Comparison of ENCODE assay signal across 11 cellular contexts in genomic region chr9:14198544-14199510, GRCh38.
DNase-seq lines count a peak whose midpoint lies in the region; ATAC-seq and TF ChIP-seq lines count a peak whose summit lies in the region.
"Had no signal": no experiment of that assay in that cellular context is flagged by ENCODE, and none has a peak within 500 bp of the region (broad histone marks: within the 10 kb centered on the region; RNA-seq: fewer than 3 reads in every experiment).

No MANE protein-coding gene starts in this region.

- H3K36me3 Mint-ChIP-seq in endothelial cell (ENCODE audit: low read depth, unreplicated experiment), result peaks cover 9% of the 10 kb centered on the region
- H3K36me3 Mint-ChIP-seq in effector memory CD8-positive, alpha-beta T cell (ENCODE audit: insufficient read depth), result no peaks in the 10 kb centered on the region

- intact Hi-C loops in PC-9 (cut with micrococcal nuclease; ENCODE audit: unreplicated experiment), result no loop called here

- peaks cover 5% of the 10 kb centered on the region for H3K27me3 Mint-ChIP-seq in endothelial cell (ENCODE audit: unreplicated experiment)
- no peaks in the 10 kb centered on the region for H3K27me3 Mint-ChIP-seq in effector memory CD8-positive, alpha-beta T cell
- H3K27me3 Mint-ChIP-seq: activated CD4-positive, alpha-beta memory T cell treated with anti-CD3 and anti-CD28 coated beads, Interleukin-2, amount 10 ng/mL, durations not matched to agents 7 days and 5 days had no signal

- H3K4me3 ChIP-seq in PC-9, result no peak overlapping the region

- H3K4me2 ChIP-seq in PC-9, result no peak overlapping the region

- H3K9me3 ChIP-seq in PC-9 (ENCODE audit: insufficient read depth, low read depth), result no peaks in the 10 kb centered on the region

- no peaks in the 10 kb centered on the region for H3K9me2 ChIP-seq in PC-9 (ENCODE audit: insufficient read depth)

- BruUV-seq in PC-9 (replicated peaks; lab: Mats Ljungman, UMichigan), result no TSS peak

- H4K20me1 ChIP-seq in PC-9 (ENCODE audit: insufficient read depth), result no peaks in the 10 kb centered on the region

- H3K4me1 Mint-ChIP-seq in endothelial cell (ENCODE audit: unreplicated experiment), result peaks cover 50% of the 10 kb centered on the region
- no peaks in the 10 kb centered on the region for H3K4me1 Mint-ChIP-seq in effector memory CD8-positive, alpha-beta T cell (ENCODE audit: low read depth in 2 of 2)
- H3K4me1 Mint-ChIP-seq: activated CD4-positive, alpha-beta memory T cell treated with anti-CD3 and anti-CD28 coated beads, Interleukin-2, amount 10 ng/mL, durations not matched to agents 7 days and 5 days had no signal

- POLR2A ChIA-PET in PC-9 (lab: Charles Lee; ENCODE audit: unreplicated experiment), result interaction anchor here (0.6 to 0.7 kb wide), 2 partner anchors 46 to 75 kb away, joined by 3 to 5 read pairs; no protein-coding TSS in a partner anchor

- CTCF ChIA-PET in PC-9 (lab: Charles Lee), result no interaction called here

- H3K9me3 Mint-ChIP-seq in endothelial cell (ENCODE audit: unreplicated experiment), result no peaks in the 10 kb centered on the region
- peaks cover 0 to 5% of the 10 kb centered on the region in 2 donors for H3K9me3 Mint-ChIP-seq in effector memory CD8-positive, alpha-beta T cell
- H3K9me3 Mint-ChIP-seq: activated CD4-positive, alpha-beta memory T cell treated with anti-CD3 and anti-CD28 coated beads, Interleukin-2, amount 10 ng/mL, durations not matched to agents 7 days and 5 days had no signal

- no peaks in the 10 kb centered on the region for H3K27me3 ChIP-seq in PC-9 (ENCODE audit: insufficient read depth, low read depth)

- TF ChIP-seq CTCF in endothelial cell (IDR thresholded peaks at IDR 0.05; ENCODE audit: unreplicated experiment) (no peak), PC-9 (conservative IDR thresholded peaks at IDR 0.05) (no peak)

- no peaks in the 10 kb centered on the region for H3F3A ChIP-seq in PC-9 (ENCODE audit: insufficient read depth, low read depth)

- H3K27ac ChIP-seq in PC-9, result no peak overlapping the region

- no peaks in the 10 kb centered on the region for H3K4me1 ChIP-seq in PC-9 (replicated peaks; ENCODE audit: insufficient read depth)

- H3K27ac Mint-ChIP-seq in endothelial cell (ENCODE audit: unreplicated experiment), result peak overlapping the region; percentile 9
- H3K27ac Mint-ChIP-seq in effector memory CD8-positive, alpha-beta T cell, result no peak overlapping the region
- H3K27ac Mint-ChIP-seq: activated CD4-positive, alpha-beta memory T cell treated with anti-CD3 and anti-CD28 coated beads, Interleukin-2, amount 10 ng/mL, durations not matched to agents 7 days and 5 days had no signal

- DNase-seq in NCI-H1092 treated with DMSO at 0.1 percent for 48 hours (lab: John Stamatoyannopoulos, UW) (peak; percentile 27), NCI-H1092 (lab: John Stamatoyannopoulos, UW) (no peak), endothelial cell (ENCODE audit: low spot score) (no peak), medulla oblongata (ENCODE audit: extremely low spot score) (peak; percentile 80), ureter (ENCODE audit: low spot score) (peak; percentile 55), PC-9 (no peak)
- DNase-seq in activated CD8-positive, alpha-beta memory T cell treated with anti-CD3 and anti-CD28 coated beads, Interleukin-2, amount 50 U/mL, for 4 hours, result no peak
- DNase-seq in effector memory CD8-positive, alpha-beta T cell, result no peak
- DNase-seq: 8988T; activated CD4-positive, alpha-beta memory T cell treated with anti-CD3 and anti-CD28 coated beads, Interleukin-2, amount 10 ng/mL, durations not matched to agents 7 days and 5 days; NCI-H524 had no signal

- no peak overlapping the region for H2AFZ ChIP-seq in PC-9

- ATAC-seq in effector memory CD8-positive, alpha-beta T cell (replicated peaks), result no peak

- peaks cover 24% of the 10 kb centered on the region for H3K79me2 ChIP-seq in PC-9 (ENCODE audit: low read depth)

- H3K36me3 ChIP-seq in PC-9 (ENCODE audit: low read depth), result no peaks in the 10 kb centered on the region

- H3K4me3 Mint-ChIP-seq in endothelial cell (ENCODE audit: unreplicated experiment), result no peak overlapping the region
- no peak overlapping the region for H3K4me3 Mint-ChIP-seq in effector memory CD8-positive, alpha-beta T cell
- H3K4me3 Mint-ChIP-seq: activated CD4-positive, alpha-beta memory T cell treated with anti-CD3 and anti-CD28 coated beads, Interleukin-2, amount 10 ng/mL, durations not matched to agents 7 days and 5 days had no signal

Comparison
In these comparisons a context has a peak if more than half of its experiments do, and no peak if none do; other contexts are left out.
1. DNase-seq: peak in NCI-H1092 treated with DMSO at 0.1 percent for 48 hours (single experiment), medulla oblongata (single experiment) and ureter (single experiment); none in NCI-H1092 (single experiment), endothelial cell (single experiment), activated CD8-positive, alpha-beta memory T cell treated with anti-CD3 and anti-CD28 coated beads, Interleukin-2, amount 50 U/mL, for 4 hours (single experiment), effector memory CD8-positive, alpha-beta T cell (0 of 3) and PC-9 (0 of 2).